ENCODE assay signal across 27 cellular contexts in genomic region chr15:74563442-74563841, GRCh38.
"Had no signal": no experiment of that assay in that cellular context is flagged by ENCODE, and none has a peak within 500 bp of the region (broad histone marks: within the 10 kb centered on the region; RNA-seq: fewer than 3 reads in every experiment).

No MANE protein-coding gene starts in this region.

- H3K9me3 ChIP-seq: esophagus squamous epithelium, heart right ventricle, left ventricle myocardium inferior, lower lobe of right lung, mucosa of descending colon, psoas muscle, sigmoid colon, testis, tibial artery, upper lobe of left lung, uterus had no signal

- DNase-seq: dorsolateral prefrontal cortex; effector CD4-positive, alpha-beta T cell; esophagus squamous epithelium; foreskin melanocyte; glutamatergic neuron; heart right ventricle; hippocampal formation; left cardiac atrium; left ventricle myocardium inferior; lower lobe of right lung; mucosa of descending colon; naive B cell; psoas muscle; right cardiac atrium; sigmoid colon; stimulated activated CD4-positive, alpha-beta T cell treated with anti-CD3 and anti-CD28 coated beads, Interleukin-2, amount 100 ng/mL, for 24 hours; stimulated activated CD4-positive, alpha-beta T cell treated with anti-CD3 and anti-CD28 coated beads, Interleukin-4, amount 100 ng/mL, for 24 hours; stimulated activated naive CD8-positive, alpha-beta T cell treated with anti-CD3 and anti-CD28 coated beads, Interleukin-15, Interleukin-2, amounts not matched to agents 100 U/mL and 50 U/mL, for 24 hours; substantia nigra; testis; tibial artery; uterus had no signal

- H3K4me3 Mint-ChIP-seq: mesothelial cell of epicardium; naive B cell; natural killer cell treated with Interleukin-12 subunit alpha and Interleukin-12 subunit beta and Interleukin-15 and Interleukin-18, amount 100 ng/mL, for 72 hours; neural crest cell; stimulated activated memory B cell treated with anti-CD40 and anti-IgM and Interleukin-4, amounts not matched to agents 10 μg/mL and 1 μg/mL and 100 μg/mL, for 72 hours had no signal

- H3K27ac Mint-ChIP-seq: mesothelial cell of epicardium; naive B cell; natural killer cell treated with Interleukin-12 subunit alpha and Interleukin-12 subunit beta and Interleukin-15 and Interleukin-18, amount 100 ng/mL, for 72 hours; stimulated activated memory B cell treated with anti-CD40 and anti-IgM and Interleukin-4, amounts not matched to agents 10 μg/mL and 1 μg/mL and 100 μg/mL, for 72 hours had no signal

- H3K36me3 ChIP-seq: left ventricle myocardium inferior, tibial artery, uterus had no signal

- H3K27ac ChIP-seq: dorsolateral prefrontal cortex, esophagus squamous epithelium, heart right ventricle, left ventricle myocardium inferior, lower lobe of right lung, psoas muscle, sigmoid colon, testis, tibial artery, upper lobe of left lung, uterus had no signal

- H3K27me3 Mint-ChIP-seq: naive B cell; natural killer cell treated with Interleukin-12 subunit alpha and Interleukin-12 subunit beta and Interleukin-15 and Interleukin-18, amount 100 ng/mL, for 72 hours; stimulated activated memory B cell treated with anti-CD40 and anti-IgM and Interleukin-4, amounts not matched to agents 10 μg/mL and 1 μg/mL and 100 μg/mL, for 72 hours had no signal

- H3K4me1 ChIP-seq: esophagus squamous epithelium, heart right ventricle, lower lobe of right lung, sigmoid colon, testis, tibial artery, uterus had no signal

- H3K27me3 ChIP-seq: dorsolateral prefrontal cortex, esophagus squamous epithelium, heart right ventricle, sigmoid colon, testis, tibial artery, upper lobe of left lung, uterus had no signal

- ATAC-seq: heart right ventricle; left cardiac atrium; mucosa of descending colon; natural killer cell treated with Interleukin-12 subunit alpha and Interleukin-12 subunit beta and Interleukin-15 and Interleukin-18, amount 100 ng/mL, for 72 hours; psoas muscle; right cardiac atrium; stimulated activated memory B cell treated with anti-CD40 and anti-IgM and Interleukin-4, amounts not matched to agents 10 μg/mL and 1 μg/mL and 100 μg/mL, for 72 hours; stimulated activated naive CD8-positive, alpha-beta T cell treated with anti-CD3 and anti-CD28 coated beads, Interleukin-15, Interleukin-2, amounts not matched to agents 100 U/mL and 50 U/mL, for 24 hours had no signal

- H3K9me3 Mint-ChIP-seq: mesothelial cell of epicardium; naive B cell; natural killer cell treated with Interleukin-12 subunit alpha and Interleukin-12 subunit beta and Interleukin-15 and Interleukin-18, amount 100 ng/mL, for 72 hours; neural crest cell; stimulated activated memory B cell treated with anti-CD40 and anti-IgM and Interleukin-4, amounts not matched to agents 10 μg/mL and 1 μg/mL and 100 μg/mL, for 72 hours had no signal

- H3K4me3 ChIP-seq: dorsolateral prefrontal cortex, esophagus squamous epithelium, heart right ventricle, left ventricle myocardium inferior, lower lobe of right lung, mucosa of descending colon, psoas muscle, sigmoid colon, testis, tibial artery, upper lobe of left lung, uterus had no signal
